19 cellular contexts compared by ENCODE assay signal in the genomic region with DNA sequence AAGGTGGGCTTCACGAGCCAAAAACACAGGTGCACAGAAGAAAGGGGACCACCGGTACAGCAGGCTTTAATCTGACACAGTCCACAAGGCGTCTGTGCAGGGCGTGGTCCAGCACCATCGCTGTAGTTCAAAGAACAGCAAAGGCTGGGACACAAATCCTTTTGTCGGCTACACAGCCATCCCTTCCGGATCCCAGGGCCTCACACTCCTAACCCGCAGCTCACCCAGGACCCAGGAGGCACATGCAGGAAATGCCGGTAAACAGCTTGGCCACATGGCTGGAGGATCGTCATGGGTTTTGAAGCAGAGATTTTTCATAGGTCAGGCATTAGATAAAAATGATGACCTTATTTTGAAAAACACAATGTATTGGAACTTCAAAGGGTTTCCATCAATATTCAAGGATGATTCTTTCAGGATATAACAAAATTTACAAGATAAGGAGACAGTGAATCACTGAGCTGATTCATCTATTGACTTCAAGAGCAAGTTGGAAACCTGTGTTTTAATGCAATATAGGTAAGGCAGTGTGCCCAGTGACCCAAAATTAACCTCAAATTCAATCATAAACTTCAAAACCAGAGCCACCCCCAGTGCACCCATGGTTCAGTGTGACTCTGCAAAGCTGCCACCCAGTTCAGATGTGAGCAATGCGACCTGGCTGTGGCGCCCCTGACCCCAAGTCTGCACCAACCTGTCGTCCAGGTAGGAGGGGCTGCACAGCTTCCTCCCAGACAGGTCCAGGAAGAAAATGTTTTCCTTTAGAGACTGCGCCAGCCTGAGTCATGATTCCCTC.
DNase-seq lines count a peak whose midpoint lies in the region; ATAC-seq and TF ChIP-seq lines count a peak whose summit lies in the region.
"Had no signal": no experiment of that assay in that cellular context is flagged by ENCODE, and none has a peak within 500 bp of the region (broad histone marks: within the 10 kb centered on the region; RNA-seq: fewer than 3 reads in every experiment).

No MANE protein-coding gene starts in this region.

- H3K9ac ChIP-seq in PC-3 (ENCODE audit: low read length) (peak overlapping the region; percentile 47; the same call in 1 of the 2 replicates), Karpas-422 (ENCODE audit: low read length) (no peak overlapping the region)

- no peaks in the 10 kb centered on the region for H3F3A ChIP-seq in PC-3 (ENCODE audit: low read length, unreplicated experiment)

- peaks cover 19% of the 10 kb centered on the region for H3K4me1 ChIP-seq in PC-3 (ENCODE audit: insufficient read depth, low read length)
- no peaks in the 10 kb centered on the region for H3K4me1 ChIP-seq in Karpas-422 (ENCODE audit: low read length)

- BruUV-seq in PC-3 (replicated peaks; lab: Mats Ljungman, UMichigan), result no TSS peak

- H3K27me3 Mint-ChIP-seq in activated CD4-positive, alpha-beta T cell treated with anti-CD3 and anti-CD28 coated beads for 36 hours, result no peaks in the 10 kb centered on the region
- no peaks in the 10 kb centered on the region for H3K27me3 Mint-ChIP-seq in activated CD4-positive, alpha-beta T cell treated with anti-CD3 and anti-CD28 coated beads, Interleukin-2, amount 10 ng/mL, durations not matched to agents 24 days and 14 days

- H4K20me1 ChIP-seq in PC-3 (ENCODE audit: low read length), result no peaks in the 10 kb centered on the region
- no peaks in the 10 kb centered on the region for H4K20me1 ChIP-seq in Karpas-422 (ENCODE audit: insufficient read depth, low read depth, low read length)

- H3K4me1 Mint-ChIP-seq in activated CD4-positive, alpha-beta T cell treated with anti-CD3 and anti-CD28 coated beads for 36 hours, result no peaks in the 10 kb centered on the region
- no peaks in the 10 kb centered on the region for H3K4me1 Mint-ChIP-seq in activated CD4-positive, alpha-beta T cell treated with anti-CD3 and anti-CD28 coated beads, Interleukin-2, amount 10 ng/mL, durations not matched to agents 24 days and 14 days

- H3K27ac Mint-ChIP-seq in activated CD4-positive, alpha-beta T cell treated with anti-CD3 and anti-CD28 coated beads for 36 hours, result no peak overlapping the region
- H3K27ac Mint-ChIP-seq in activated CD4-positive, alpha-beta T cell treated with anti-CD3 and anti-CD28 coated beads, Interleukin-2, amount 10 ng/mL, durations not matched to agents 24 days and 14 days, result no peak overlapping the region

- H3K9me2 ChIP-seq in PC-3 (replicated peaks; ENCODE audit: low read length) (no peaks in the 10 kb centered on the region), Karpas-422 (replicated peaks; ENCODE audit: insufficient read depth, low read length) (no peaks in the 10 kb centered on the region)

- H3K27me3 ChIP-seq in PC-3 (ENCODE audit: low read length) (no peaks in the 10 kb centered on the region), Karpas-422 (ENCODE audit: low read length) (no peaks in the 10 kb centered on the region)

- 0 out of 2 replicates have a peak, but pooled peaks cover 5% of the 10 kb centered on the region for H3K9me3 ChIP-seq in PC-3 (ENCODE audit: low read length)
- no peaks in the 10 kb centered on the region for H3K9me3 ChIP-seq in Karpas-422 (ENCODE audit: low read length)

- no peaks in the 10 kb centered on the region for H3K36me3 Mint-ChIP-seq in activated CD4-positive, alpha-beta T cell treated with anti-CD3 and anti-CD28 coated beads for 36 hours (ENCODE audit: low read depth)
- no peaks in the 10 kb centered on the region for H3K36me3 Mint-ChIP-seq in activated CD4-positive, alpha-beta T cell treated with anti-CD3 and anti-CD28 coated beads, Interleukin-2, amount 10 ng/mL, durations not matched to agents 24 days and 14 days (ENCODE audit: low read depth)

- H2AFZ ChIP-seq in PC-3 (ENCODE audit: low read length) (no peak overlapping the region), Karpas-422 (ENCODE audit: low read length) (no peak overlapping the region)

- POLR2A ChIA-PET in activated CD4-positive, alpha-beta T cell treated with anti-CD3 and anti-CD28 coated beads for 36 hours (lab: Charles Lee), result no interaction called here
- POLR2A ChIA-PET in PC-3 (lab: Charles Lee; ENCODE audit: unreplicated experiment), result no interaction called here

- DNase-seq in activated CD4-positive, alpha-beta T cell treated with anti-CD3 and anti-CD28 coated beads for 36 hours, result peak; percentile 23
- no peak for DNase-seq in activated CD4-positive, alpha-beta T cell treated with anti-CD3 and anti-CD28 coated beads, Interleukin-2, amount 10 ng/mL, durations not matched to agents 24 days and 14 days
- DNase-seq in A172 (ENCODE audit: low spot score), result peak; percentile 21
- peak; percentile 89 for DNase-seq in PC-3
- DNase-seq in Karpas-422, result no peak
- DNase-seq: 8988T, C1 segment of cervical spinal cord, DMS153, HCEC 1CT, KBM-7, NCI-H1092 treated with DMSO at 0.1 percent for 48 hours, NCI-H187, NCI-H446, NCI-H748 treated with DMSO at 0.1 percent for 48 hours, SIG-M5 had no signal

- peak overlapping the region; percentile 21; the same call in 1 of the 2 replicates for H3K4me2 ChIP-seq in PC-3 (ENCODE audit: low read length)
- H3K4me2 ChIP-seq in Karpas-422 (ENCODE audit: low read depth, low read length, poor library complexity, severe bottlenecking), result no peak overlapping the region

- no peak overlapping the region for H3K4me3 Mint-ChIP-seq in activated CD4-positive, alpha-beta T cell treated with anti-CD3 and anti-CD28 coated beads for 36 hours
- H3K4me3 Mint-ChIP-seq in activated CD4-positive, alpha-beta T cell treated with anti-CD3 and anti-CD28 coated beads, Interleukin-2, amount 10 ng/mL, durations not matched to agents 24 days and 14 days, result no peak overlapping the region

- ATAC-seq in activated CD4-positive, alpha-beta T cell treated with anti-CD3 and anti-CD28 coated beads for 36 hours, result peak; percentile 65
- peak; percentile 73 for ATAC-seq in PC-3
- ATAC-seq in esophagus mucosa, result peak; percentile 67
- ATAC-seq in GM21447 (IDR thresholded peaks at IDR 0.05; ENCODE audit: unreplicated experiment), result no peak
- ATAC-seq in GM19035 (IDR thresholded peaks at IDR 0.05; ENCODE audit: unreplicated experiment), result no peak

- no peak overlapping the region for H3K4me3 ChIP-seq in PC-3 (ENCODE audit: low read length)
- H3K4me3 ChIP-seq in Karpas-422 (ENCODE audit: low read length), result no peak overlapping the region

- H3K9me3 Mint-ChIP-seq in activated CD4-positive, alpha-beta T cell treated with anti-CD3 and anti-CD28 coated beads for 36 hours (ENCODE audit: low read depth), result no peaks in the 10 kb centered on the region
- H3K9me3 Mint-ChIP-seq in activated CD4-positive, alpha-beta T cell treated with anti-CD3 and anti-CD28 coated beads, Interleukin-2, amount 10 ng/mL, durations not matched to agents 24 days and 14 days, result no peaks in the 10 kb centered on the region

- CTCF ChIA-PET in activated CD4-positive, alpha-beta T cell treated with anti-CD3 and anti-CD28 coated beads for 36 hours (lab: Charles Lee), result no interaction called here
- CTCF ChIA-PET in PC-3 (lab: Charles Lee), result no interaction called here

- no peaks in the 10 kb centered on the region for H3K79me2 ChIP-seq in PC-3 (ENCODE audit: low read length)
- H3K79me2 ChIP-seq in Karpas-422 (ENCODE audit: low read length), result no peaks in the 10 kb centered on the region

- intact Hi-C loops in activated CD4-positive, alpha-beta T cell treated with anti-CD3 and anti-CD28 coated beads for 36 hours (cut with DNase I, micrococcal nuclease), result no loop called here
- intact Hi-C loops in activated CD4-positive, alpha-beta T cell treated with anti-CD3 and anti-CD28 coated beads, Interleukin-2, amount 10 ng/mL, durations not matched to agents 24 days and 14 days (cut with micrococcal nuclease), result no loop called here
- intact Hi-C loops in PC-3 (cut with micrococcal nuclease), result no loop called here

- peak overlapping the region; percentile 86 for H3K27ac ChIP-seq in PC-3 (ENCODE audit: low read length)
- no peak overlapping the region for H3K27ac ChIP-seq in Karpas-422 (ENCODE audit: low read length)
- H3K27ac ChIP-seq: HL-60 had no signal

- no peaks in the 10 kb centered on the region for H3K36me3 ChIP-seq in PC-3 (ENCODE audit: low read depth, low read length)
- H3K36me3 ChIP-seq in Karpas-422 (ENCODE audit: insufficient read depth, low read length), result no peaks in the 10 kb centered on the region

- TF ChIP-seq CTCF in PC-3 (conservative IDR thresholded peaks at IDR 0.05; ENCODE audit: low read depth, low read length), result no peak

Comparison
In these comparisons a context has a peak if more than half of its experiments do, and no peak if none do; other contexts are left out.
1. DNase-seq: peak in activated CD4-positive, alpha-beta T cell treated with anti-CD3 and anti-CD28 coated beads for 36 hours (single experiment), A172 (single experiment) and PC-3 (single experiment); none in activated CD4-positive, alpha-beta T cell treated with anti-CD3 and anti-CD28 coated beads, Interleukin-2, amount 10 ng/mL, durations not matched to agents 24 days and 14 days (single experiment) and Karpas-422 (single experiment).
2. ATAC-seq: peak in activated CD4-positive, alpha-beta T cell treated with anti-CD3 and anti-CD28 coated beads for 36 hours (single experiment), PC-3 (single experiment) and esophagus mucosa (single experiment); none in GM21447 (single experiment) and GM19035 (single experiment).